In genomic region chr6:167671977-167672687, GRCh38 we compare ENCODE assay signal across 1 cellular context.
TF ChIP-seq lines count a peak whose summit lies in the region.

No MANE protein-coding gene starts in this region.

TF ChIP-seq in HepG2, 621 proteins besides CTCF, POLR2A, EP300 and RAD21 (continued from another document and continues in another):
- TF ChIP-seq HINFP (CRISPR knock-in tag; IDR thresholded peaks at IDR 0.05; ENCODE audit: low read depth) (0 out of 2 replicates have a peak, but pooled peaks have one; percentile 57), U2AF1 (optimal IDR thresholded peaks at IDR 0.05; ENCODE audit: low read depth, low read length) (no peak), SATB2 (CRISPR knock-in tag; IDR thresholded peaks at IDR 0.05) (no peak), ZFP1 (CRISPR knock-in tag; IDR thresholded peaks at IDR 0.05) (no peak), CBX1 (IDR thresholded peaks at IDR 0.05; ENCODE audit: low read depth) (peak; percentile 14), CCDC6 (CRISPR knock-in tag; IDR thresholded peaks at IDR 0.05) (no peak), ZNF547 (CRISPR knock-in tag; IDR thresholded peaks at IDR 0.05) (no peak), ZNF34 (CRISPR knock-in tag; IDR thresholded peaks at IDR 0.05; ENCODE audit: borderline replicate concordance) (0 out of 2 replicates have a peak, but pooled peaks have one; percentile 37), PHF8 (CRISPR knock-in tag; IDR thresholded peaks at IDR 0.05) (no peak), ZNF296 (CRISPR knock-in tag; conservative IDR thresholded peaks at IDR 0.05) (no peak), MYNN (CRISPR knock-in tag; IDR thresholded peaks at IDR 0.05; ENCODE audit: low read depth) (no peak), SAFB2 (CRISPR knock-in tag; IDR thresholded peaks at IDR 0.05; ENCODE audit: borderline replicate concordance, low read depth) (peak; percentile 65; the same call in 1 of the 2 replicates), ZKSCAN8 (CRISPR knock-in tag; IDR thresholded peaks at IDR 0.05; ENCODE audit: borderline replicate concordance) (no peak), AKAP8 (CRISPR knock-in tag; IDR thresholded peaks at IDR 0.05) (no peak), SAP130 (CRISPR knock-in tag; IDR thresholded peaks at IDR 0.05; ENCODE audit: low read depth) (no peak), ZNF546 (CRISPR knock-in tag; conservative IDR thresholded peaks at IDR 0.05) (no peak), RARG (CRISPR knock-in tag; IDR thresholded peaks at IDR 0.05; ENCODE audit: low read depth) (no peak), CEBPZ (IDR thresholded peaks at IDR 0.05; ENCODE audit: low read length) (no peak), ZNF414 (CRISPR knock-in tag; IDR thresholded peaks at IDR 0.05) (no peak), DRAP1 (CRISPR knock-in tag; IDR thresholded peaks at IDR 0.05) (no peak), ZNF549 (CRISPR knock-in tag; IDR thresholded peaks at IDR 0.05) (no peak), MATR3 (CRISPR knock-in tag; IDR thresholded peaks at IDR 0.05) (no peak), CENPT (CRISPR knock-in tag; IDR thresholded peaks at IDR 0.05; ENCODE audit: low read depth) (peak; percentile 77; the same call in 1 of the 2 replicates), SRSF4 (IDR thresholded peaks at IDR 0.05; ENCODE audit: low read depth, low read length, poor library complexity, severe bottlenecking) (no peak), NFKBIZ (CRISPR knock-in tag; IDR thresholded peaks at IDR 0.05) (no peak), HOMEZ (CRISPR knock-in tag; IDR thresholded peaks at IDR 0.05; ENCODE audit: low read depth) (peak; percentile 35; the same call in 1 of the 2 replicates), CENPX (CRISPR knock-in tag; IDR thresholded peaks at IDR 0.05) (no peak), ZNF850 (CRISPR knock-in tag; conservative IDR thresholded peaks at IDR 0.05) (no peak), ARID4A (CRISPR knock-in tag; IDR thresholded peaks at IDR 0.05; ENCODE audit: borderline replicate concordance) (0 out of 2 replicates have a peak, but pooled peaks have one; percentile 5), GPN1 (CRISPR knock-in tag; IDR thresholded peaks at IDR 0.05; ENCODE audit: borderline replicate concordance) (no peak), ZFP36L2 (CRISPR knock-in tag; IDR thresholded peaks at IDR 0.05) (no peak), MEIS1 (CRISPR knock-in tag; IDR thresholded peaks at IDR 0.05; ENCODE audit: borderline replicate concordance) (peak; percentile 44; the same call in 1 of the 2 replicates), PAWR (CRISPR knock-in tag; IDR thresholded peaks at IDR 0.05; ENCODE audit: borderline replicate concordance) (0 out of 2 replicates have a peak, but pooled peaks have one; percentile 15), REXO4 (CRISPR knock-in tag; IDR thresholded peaks at IDR 0.05; ENCODE audit: borderline replicate concordance) (no peak), HHEX (CRISPR knock-in tag; IDR thresholded peaks at IDR 0.05) (no peak), USF2 (IDR thresholded peaks at IDR 0.05; ENCODE audit: low read depth, low read length) (no peak), USF2 (CRISPR knock-in tag; IDR thresholded peaks at IDR 0.05; ENCODE audit: borderline replicate concordance) (no peak), MAZ (IDR thresholded peaks at IDR 0.05; ENCODE audit: borderline replicate concordance, low read depth, low read length) (no peak), MAZ (CRISPR knock-in tag; IDR thresholded peaks at IDR 0.05; ENCODE audit: low read depth) (no peak), STAT5B (CRISPR knock-in tag; IDR thresholded peaks at IDR 0.05) (no peak), ZNF569 (CRISPR knock-in tag; IDR thresholded peaks at IDR 0.05; ENCODE audit: borderline replicate concordance) (no peak), ZNF10 (CRISPR knock-in tag; IDR thresholded peaks at IDR 0.05; ENCODE audit: borderline replicate concordance, low read depth) (no peak), SUZ12 (IDR thresholded peaks at IDR 0.05; ENCODE audit: low read depth, low read length) (no peak), ZNF780A (CRISPR knock-in tag; IDR thresholded peaks at IDR 0.05) (peak; percentile 30; the same call in 1 of the 2 replicates), ATF1 (CRISPR knock-in tag; IDR thresholded peaks at IDR 0.05) (no peak), IKZF5 (CRISPR knock-in tag; IDR thresholded peaks at IDR 0.05) (peak; percentile 100), BCLAF1 (IDR thresholded peaks at IDR 0.05) (no peak), ZBTB20 (CRISPR knock-in tag; IDR thresholded peaks at IDR 0.05; ENCODE audit: borderline replicate concordance, low read depth) (no peak), REL (CRISPR knock-in tag; conservative IDR thresholded peaks at IDR 0.05) (0 out of 2 replicates have a peak, but pooled peaks have one; percentile 43), ZNF660 (CRISPR knock-in tag; IDR thresholded peaks at IDR 0.05; ENCODE audit: borderline replicate concordance, low read depth) (no peak), SPEN (CRISPR knock-in tag; IDR thresholded peaks at IDR 0.05; ENCODE audit: low read depth) (no peak), ZNF605 (CRISPR knock-in tag; IDR thresholded peaks at IDR 0.05) (no peak)
